ENCODE assay signal across 1 cellular context in genomic region chr3:6807967-6808588, GRCh38.
TF ChIP-seq lines count a peak whose summit lies in the region.

No MANE protein-coding gene starts in this region.

TF ChIP-seq in SK-N-SH treated with all-trans-retinoic acid at 6 μM for 48 hours, 23 proteins besides CTCF, POLR2A, EP300 and RAD21 (continued from another document):
- TF ChIP-seq TSHZ2 (CRISPR knock-in tag; IDR thresholded peaks at IDR 0.05) (no peak), OSR1 (CRISPR knock-in tag; IDR thresholded peaks at IDR 0.05) (no peak), CSDC2 (CRISPR knock-in tag; IDR thresholded peaks at IDR 0.05) (no peak), GLIS3 (CRISPR knock-in tag; IDR thresholded peaks at IDR 0.05) (no peak), ZNF565 (CRISPR knock-in tag; conservative IDR thresholded peaks at IDR 0.05; ENCODE audit: low read depth) (no peak), ZNF70 (CRISPR knock-in tag; IDR thresholded peaks at IDR 0.05) (no peak)
- TF ChIP-seq, protein P1, sequence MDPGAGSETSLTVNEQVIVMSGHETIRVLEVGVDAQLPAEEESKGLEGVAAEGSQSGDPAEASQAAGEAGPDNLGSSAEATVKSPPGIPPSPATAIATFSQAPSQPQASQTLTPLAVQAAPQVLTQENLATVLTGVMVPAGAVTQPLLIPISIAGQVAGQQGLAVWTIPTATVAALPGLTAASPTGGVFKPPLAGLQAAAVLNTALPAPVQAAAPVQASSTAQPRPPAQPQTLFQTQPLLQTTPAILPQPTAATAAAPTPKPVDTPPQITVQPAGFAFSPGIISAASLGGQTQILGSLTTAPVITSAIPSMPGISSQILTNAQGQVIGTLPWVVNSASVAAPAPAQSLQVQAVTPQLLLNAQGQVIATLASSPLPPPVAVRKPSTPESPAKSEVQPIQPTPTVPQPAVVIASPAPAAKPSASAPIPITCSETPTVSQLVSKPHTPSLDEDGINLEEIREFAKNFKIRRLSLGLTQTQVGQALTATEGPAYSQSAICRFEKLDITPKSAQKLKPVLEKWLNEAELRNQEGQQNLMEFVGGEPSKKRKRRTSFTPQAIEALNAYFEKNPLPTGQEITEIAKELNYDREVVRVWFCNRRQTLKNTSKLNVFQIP (CRISPR knock-in tag; IDR thresholded peaks at IDR 0.05; ENCODE audit: borderline replicate concordance, low read depth), result no peak
